14 cellular contexts compared by ENCODE assay signal in genomic region chr11:69718912-69719311, GRCh38. TPM values are rescaled to one million over a fixed set of nuclear protein-coding genes. Genes with fewer than 3 reads are reported as not detected.
DNase-seq lines count a peak whose midpoint lies in the region; ATAC-seq and TF ChIP-seq lines count a peak whose summit lies in the region.
"Had no signal": no experiment of that assay in that cellular context is flagged by ENCODE, and none has a peak within 500 bp of the region (broad histone marks: within the 10 kb centered on the region; RNA-seq: fewer than 3 reads in every experiment).

No MANE protein-coding gene starts in this region.

- H3K9me3 ChIP-seq in WERI-Rb-1 (ENCODE audit: severe bottlenecking): no peaks in the 10 kb centered on the region

- TF ChIP-seq CTCF in natural killer cell (IDR thresholded peaks at IDR 0.05) (no peak), WERI-Rb-1 (IDR thresholded peaks at IDR 0.05; ENCODE audit: low read depth, low read length) (no peak), glutamatergic neuron (IDR thresholded peaks at IDR 0.05; ENCODE audit: partially characterized antibody, unreplicated experiment) (no peak)

- DNase-seq in natural killer cell treated with Interleukin-12 subunit alpha and Interleukin-12 subunit beta and Interleukin-15 and Interleukin-18, amount 100 ng/mL, for 72 hours (ENCODE audit: low spot score): peak; percentile 44
- no peak for DNase-seq in natural killer cell
- DNase-seq in WERI-Rb-1: no peak
- no peak for DNase-seq in glutamatergic neuron
- no peak for DNase-seq in GM19240 (ENCODE audit: insufficient read length, low spot score)
- DNase-seq: AML-193; CD4-positive, alpha-beta T cell; DMS 273 treated with DMSO at 0.1 percent for 48 hours had no signal

- H3K27ac Mint-ChIP-seq in natural killer cell treated with Interleukin-12 subunit alpha and Interleukin-12 subunit beta and Interleukin-15 and Interleukin-18, amount 100 ng/mL, for 72 hours: no peak overlapping the region
- H3K27ac Mint-ChIP-seq in natural killer cell (no peak overlapping the region), glutamatergic neuron (ENCODE audit: unreplicated experiment) (no peak overlapping the region)
- H3K27ac Mint-ChIP-seq: CD4-positive, alpha-beta T cell; IgD-negative memory B cell had no signal

- no peak overlapping the region for H3K4me3 Mint-ChIP-seq in natural killer cell treated with Interleukin-12 subunit alpha and Interleukin-12 subunit beta and Interleukin-15 and Interleukin-18, amount 100 ng/mL, for 72 hours
- H3K4me3 Mint-ChIP-seq in natural killer cell: no peak overlapping the region
- H3K4me3 Mint-ChIP-seq in glutamatergic neuron (ENCODE audit: unreplicated experiment): peak overlapping the region; percentile 25
- H3K4me3 Mint-ChIP-seq: CD4-positive, alpha-beta T cell; IgD-negative memory B cell had no signal

- H3K36me3 ChIP-seq in WERI-Rb-1: no peaks in the 10 kb centered on the region

- no peak for ATAC-seq in natural killer cell treated with Interleukin-12 subunit alpha and Interleukin-12 subunit beta and Interleukin-15 and Interleukin-18, amount 100 ng/mL, for 72 hours
- ATAC-seq in natural killer cell: no peak
- no peak for ATAC-seq in GM21786 (IDR thresholded peaks at IDR 0.05; ENCODE audit: unreplicated experiment)
- ATAC-seq in HG02870 (IDR thresholded peaks at IDR 0.05; ENCODE audit: unreplicated experiment): no peak

- peak overlapping the region; percentile 49 for H3K27ac ChIP-seq in WERI-Rb-1

- H3K27me3 ChIP-seq in WERI-Rb-1 (ENCODE audit: insufficient read depth, low read depth, severe bottlenecking): no peaks in the 10 kb centered on the region

- no peak overlapping the region for H3K4me3 ChIP-seq in WERI-Rb-1 (ENCODE audit: low read depth, low read length)

- no peaks in the 10 kb centered on the region for H3K4me1 Mint-ChIP-seq in natural killer cell treated with Interleukin-12 subunit alpha and Interleukin-12 subunit beta and Interleukin-15 and Interleukin-18, amount 100 ng/mL, for 72 hours (ENCODE audit: low read depth in 2 of 2)
- H3K4me1 Mint-ChIP-seq in natural killer cell (no peaks in the 10 kb centered on the region), glutamatergic neuron (ENCODE audit: low read depth, unreplicated experiment) (peaks cover 5% of the 10 kb centered on the region)

- no peaks in the 10 kb centered on the region for H3K9me3 Mint-ChIP-seq in natural killer cell treated with Interleukin-12 subunit alpha and Interleukin-12 subunit beta and Interleukin-15 and Interleukin-18, amount 100 ng/mL, for 72 hours
- H3K9me3 Mint-ChIP-seq in natural killer cell: no peaks in the 10 kb centered on the region
- H3K9me3 Mint-ChIP-seq in glutamatergic neuron (ENCODE audit: unreplicated experiment): no peaks in the 10 kb centered on the region
- H3K9me3 Mint-ChIP-seq: CD4-positive, alpha-beta T cell; IgD-negative memory B cell had no signal

- intact Hi-C loops in natural killer cell (cut with micrococcal nuclease): no loop called here

- H3K36me3 Mint-ChIP-seq in natural killer cell treated with Interleukin-12 subunit alpha and Interleukin-12 subunit beta and Interleukin-15 and Interleukin-18, amount 100 ng/mL, for 72 hours: no peaks in the 10 kb centered on the region
- H3K36me3 Mint-ChIP-seq in natural killer cell: no peaks in the 10 kb centered on the region
- H3K36me3 Mint-ChIP-seq in glutamatergic neuron (ENCODE audit: unreplicated experiment): no peaks in the 10 kb centered on the region

- peaks cover 18 to 24% of the 10 kb centered on the region in 2 donors for H3K27me3 Mint-ChIP-seq in natural killer cell treated with Interleukin-12 subunit alpha and Interleukin-12 subunit beta and Interleukin-15 and Interleukin-18, amount 100 ng/mL, for 72 hours
- H3K27me3 Mint-ChIP-seq in natural killer cell (ENCODE audit: low read depth in 2 of 2) (peaks cover 21 to 29% of the 10 kb centered on the region in 2 donors), glutamatergic neuron (ENCODE audit: unreplicated experiment) (peaks cover 4% of the 10 kb centered on the region)

RNA-seq across cellular contexts. Expression of gene FGF19, which starts 15.1 kb away (rescaled TPM):
- total RNA-seq in natural killer cell treated with Interleukin-12 subunit alpha and Interleukin-12 subunit beta and Interleukin-15 and Interleukin-18, amount 100 ng/mL, for 72 hours: not detected
- total RNA-seq in natural killer cell (not detected), glutamatergic neuron (ENCODE audit: unreplicated experiment) (5.1 TPM)
- total RNA-seq: CD4-positive, alpha-beta T cell; G401 had no signal

RNA-seq across cellular contexts. Expression of gene LTO1, which starts 43.8 kb away (rescaled TPM):
- 10 to 100 TPM; 23.4 to 37.7 TPM for total RNA-seq in natural killer cell treated with Interleukin-12 subunit alpha and Interleukin-12 subunit beta and Interleukin-15 and Interleukin-18, amount 100 ng/mL, for 72 hours
- total RNA-seq in natural killer cell (10 to 100 TPM; 23.2 to 33.5 (median 25.3) TPM), glutamatergic neuron (ENCODE audit: unreplicated experiment) (38.1 TPM)

RNA-seq across cellular contexts. Expression of gene FGF4, which starts 56.2 kb away (rescaled TPM):
- not detected for total RNA-seq in natural killer cell treated with Interleukin-12 subunit alpha and Interleukin-12 subunit beta and Interleukin-15 and Interleukin-18, amount 100 ng/mL, for 72 hours
- total RNA-seq in natural killer cell (not detected), glutamatergic neuron (ENCODE audit: unreplicated experiment) (0.37 TPM)
- total RNA-seq: Calu3; CD4-positive, alpha-beta T cell; G401; HT-29 had no signal
